In genomic region chr19:56142087-56142787, GRCh38 we compare ENCODE assay signal across 9 cellular contexts. TPM values are rescaled to one million over a fixed set of nuclear protein-coding genes. Genes with fewer than 3 reads are reported as not detected.
A peak's percentile ranks its signal among the peaks of the same experiment; 100 is the strongest.
DNase-seq lines count a peak whose midpoint lies in the region; ATAC-seq, FAIRE-seq and TF ChIP-seq lines count a peak whose summit lies in the region.
"Had no signal": no experiment of that assay in that cellular context is flagged by ENCODE, and none has a peak within 500 bp of the region (broad histone marks: within the 10 kb centered on the region; RNA-seq: fewer than 3 reads in every experiment).

No MANE protein-coding gene starts in this region.

- CTCF ChIA-PET in H1 (lab: Charles Lee; ENCODE audit: partially characterized antibody) = interaction anchor here (0.5 to 6.5 kb wide), 9 partner anchors 12 to 80 kb away, joined by 3 to 47 read pairs (median 3); no protein-coding TSS in a partner anchor
- CTCF ChIA-PET in HEK293T (lab: Yijun Ruan, JAX) = no interaction called here

- no peak overlapping the region for H3K14ac ChIP-seq in H1 (ENCODE audit: insufficient read length)

- WGBS in H1 (ENCODE audit: extremely low coverage in 1 of 2, insufficient coverage in 1 of 2, insufficient read length in 1 of 2, insufficient replicate concordance in 2 of 2, low coverage in 1 of 2, low lambda C conversion rate in 2 of 2, missing lambda C conversion rate in 1 of 2), 2 experiments = 83% methylated on average over 17 of the region's 17 CpGs; no CpG with 5 or more reads in 1 of the 2 experiments

- 0 out of 2 replicates have a peak overlapping the region, but pooled peaks have one; percentile 18 for H2BK15ac ChIP-seq in H1 (ENCODE audit: low read length)

- H3K79me2 ChIP-seq in H1 (ENCODE audit: control insufficient read depth in 1 of 2, insufficient read depth in 2 of 2, low read length in 2 of 2) = peaks cover 0 to 30% of the 10 kb centered on the region in 2 experiments; a peak in 2 of 4 replicates

- H3K27ac ChIP-seq in H1 (ENCODE audit: low read depth, low read length) = 0 out of 2 replicates have a peak overlapping the region, but pooled peaks have one; percentile 52
- peak overlapping the region; percentile 89 for H3K27ac ChIP-seq in neutrophil

- no peak overlapping the region for H4K91ac ChIP-seq in H1 (replicated peaks; ENCODE audit: insufficient read length, low read length)

- no peak overlapping the region for H2BK20ac ChIP-seq in H1 (ENCODE audit: low read length)

- peaks cover 10% of the 10 kb centered on the region for H3K79me1 ChIP-seq in H1 (ENCODE audit: low read depth, low read length)

- peaks cover 0 to 6% (median 0%) of the 10 kb centered on the region in 4 experiments; a peak in 3 of 8 replicates for H3K36me3 ChIP-seq in H1 (ENCODE audit: control insufficient read depth in 2 of 4, insufficient read depth in 4 of 4, low read length in 3 of 4)
- peaks cover under 1% of the 10 kb centered on the region for H3K36me3 ChIP-seq in neutrophil

- DNase-seq in DMS53 treated with DMSO at 0.1 percent for 48 hours (lab: John Stamatoyannopoulos, UW; ENCODE audit: unreplicated experiment) (peak; percentile 80), NCI-H2196 treated with DMSO at 0.1 percent for 48 hours (lab: John Stamatoyannopoulos, UW; ENCODE audit: unreplicated experiment) (peak; percentile 34), H1 (ENCODE audit: low read depth in 1 of 2, low spot score in 2 of 2) (no peak), HEK293T (ENCODE audit: extremely low spot score) (no peak)
- no peak for DNase-seq in stimulated activated CD4-positive, alpha-beta T cell treated with anti-CD3 and anti-CD28 coated beads, Interleukin-1b, Interleukin-23, amount 100 ng/mL, for 48 hours

- peak overlapping the region in 2 of 4 experiments; percentile 60 to 79; a peak in 3 of 7 replicates for H3K9ac ChIP-seq in H1 (replicated peaks in 1 of 4; ENCODE audit: extremely low read depth in 1 of 4, low read depth in 3 of 4, low read length in 3 of 4)

- no peak overlapping the region for H2BK120ac ChIP-seq in H1 (replicated peaks; ENCODE audit: low read depth, low read length)

- H3K27me3 ChIP-seq in H1 (replicated peaks in 1 of 4; ENCODE audit: control insufficient read depth in 3 of 4, extremely low read depth in 1 of 4, insufficient read depth in 3 of 4, low read length in 3 of 4) (no peaks in the 10 kb centered on the region), neutrophil (no peaks in the 10 kb centered on the region)

- FAIRE-seq in H1 (lab: Jason Lieb, UNC) = no peak

- H3K9me3 ChIP-seq in H1 (ENCODE audit: insufficient read depth in 2 of 2, low read depth in 1 of 2, low read length in 1 of 2) (no peaks in the 10 kb centered on the region), neutrophil (no peaks in the 10 kb centered on the region)

- H4K20me1 ChIP-seq in H1 (replicated peaks in 1 of 2; ENCODE audit: control insufficient read depth in 1 of 2, insufficient read depth in 2 of 2, low read length in 2 of 2) = peaks cover 0 to 12% of the 10 kb centered on the region in 2 experiments

- peaks cover 2 to 10% (median 5%) of the 10 kb centered on the region in 4 experiments; a peak in 5 of 7 replicates for H3K4me1 ChIP-seq in H1 (replicated peaks in 1 of 4; ENCODE audit: control insufficient read depth in 3 of 4, insufficient read depth in 4 of 4, low read length in 3 of 4)
- peaks cover 33 to 38% of the 10 kb centered on the region in 2 experiments for H3K4me1 ChIP-seq in neutrophil (ENCODE audit: control insufficient read depth in 1 of 2, insufficient read depth in 1 of 2, low read depth in 1 of 2, low read length in 1 of 2)

- peaks cover 10% of the 10 kb centered on the region; the same call in 1 of the 2 replicates for H3K23me2 ChIP-seq in H1 (ENCODE audit: low read depth, low read length)

- H3K4me2 ChIP-seq in H1 (ENCODE audit: insufficient read depth in 1 of 2, low read depth in 2 of 2, low read length in 2 of 2) = peak overlapping the region; percentile 73 to 93

- TF ChIP-seq POLR2A in H1 (IDR thresholded peaks at IDR 0.05; ENCODE audit: control extremely low read depth in 1 of 2, low read depth in 2 of 2, low read length in 2 of 2) = no peak

- no peak overlapping the region for H4K5ac ChIP-seq in H1 (ENCODE audit: insufficient read length, low read depth, low read length)

- H3K4me3 ChIP-seq in H1 (ENCODE audit: extremely low read depth in 1 of 4, insufficient read depth in 2 of 4, low read depth in 3 of 4, low read length in 4 of 4) = peak overlapping the region; percentile 70 to 78 (median 70)
- peak overlapping the region in 1 of 2 experiments; percentile 31 for H3K4me3 ChIP-seq in neutrophil (ENCODE audit: low read depth in 1 of 2, low read length in 1 of 2)

- peak overlapping the region; percentile 13 for H3K4ac ChIP-seq in H1 (replicated peaks; ENCODE audit: insufficient read length, low read depth, low read length)

- peak overlapping the region; percentile 26; the same call in 1 of the 2 replicates for H3K18ac ChIP-seq in H1 (ENCODE audit: extremely low read depth, low read length)

- TF ChIP-seq EP300 in H1 (IDR thresholded peaks at IDR 0.05; ENCODE audit: borderline replicate concordance in 1 of 2, low read depth in 2 of 2, low read length in 2 of 2) = no peak

- H3K56ac ChIP-seq in H1 (replicated peaks; ENCODE audit: insufficient read length, low read depth, low read length) = no peak overlapping the region

- H3K23ac ChIP-seq in H1 (ENCODE audit: insufficient read length) = no peak overlapping the region

- 0 out of 2 replicates have a peak overlapping the region, but pooled peaks have one; percentile 4 for H2BK12ac ChIP-seq in H1 (ENCODE audit: low read depth, low read length)

- TF ChIP-seq RAD21 in H1 (IDR thresholded peaks at IDR 0.05 in 1 of 2, conservative IDR thresholded peaks at IDR 0.05 in 1 of 2; ENCODE audit: low read depth in 2 of 2, low read length in 2 of 2) = no peak

- H2BK5ac ChIP-seq in H1 (ENCODE audit: low read depth, low read length) = peak overlapping the region; percentile 48

- POLR2A ChIA-PET in H1 (lab: Charles Lee; ENCODE audit: partially characterized antibody) (interaction anchor here (0.7 to 5.2 kb wide), 12 partner anchors 12 to 495 kb away, joined by 3 to 21 read pairs (median 3); partner anchors contain the start of gene ZNF787), HEK293T (lab: Yijun Ruan, JAX) (no interaction called here)

- ATAC-seq in GM21367 (IDR thresholded peaks at IDR 0.05; ENCODE audit: unreplicated experiment) (no peak), HG03139 (IDR thresholded peaks at IDR 0.05; ENCODE audit: unreplicated experiment) (no peak)

- no peak for TF ChIP-seq CTCF in H1 (IDR thresholded peaks at IDR 0.05; ENCODE audit: control extremely low read depth in 1 of 3, insufficient read depth in 1 of 3, low read depth in 1 of 3, low read length in 3 of 3)
- TF ChIP-seq CTCF in neutrophil (IDR thresholded peaks at IDR 0.05) = no peak

- no peak overlapping the region for H2AK5ac ChIP-seq in H1 (ENCODE audit: low read depth, low read length)

- no peak overlapping the region for H2AFZ ChIP-seq in H1 (ENCODE audit: low read length)

- no peak overlapping the region for H4K8ac ChIP-seq in H1 (ENCODE audit: extremely low read depth, insufficient read depth, low read length)

RNA-seq across cellular contexts. Expression of gene ZNF444, which starts 1.1 kb away (rescaled TPM):
- total RNA-seq in H1 (2021; fragmentation: NEBNext Ultra II Directional; extraction: Animal tissue kit (Norgen Biotek cat#: 25700)) = 46.9 and 49.5 TPM in 2 replicates
- 54.5 and 87.3 TPM in 2 replicates for polyA plus RNA-seq in H1 (2011; rRNA removed)
- 52.7 TPM for polyA plus RNA-seq in H1 (2011; cell fraction: cytosol; rRNA removed)
- 82.7 TPM for polyA plus RNA-seq in H1 (2011; cell fraction: nucleus; rRNA removed)
- 29.2 to 41.5 TPM (median 39.9 TPM) in 4 replicates for polyA plus RNA-seq in H1 (2012, experiment 1 of 2)
- 29.3 TPM for polyA plus RNA-seq in H1 (2012, experiment 2 of 2)
- 29.2 TPM for polyA plus RNA-seq in H1 (2013, experiment 1 of 2)
- 27.9 TPM for polyA plus RNA-seq in H1 (2013, experiment 2 of 2)
- polyA minus RNA-seq in H1 (2011; rRNA and poly(A)+ RNA removed) = 4.0 and 7.3 TPM in 2 replicates
- 20.0 TPM for polyA minus RNA-seq in H1 (2011; cell fraction: cytosol; rRNA and poly(A)+ RNA removed)
- polyA minus RNA-seq in H1 (2011; cell fraction: nucleus; rRNA and poly(A)+ RNA removed) = 22.2 TPM

RNA-seq across cellular contexts. Expression of gene ZNF787, which starts 21.1 kb away (rescaled TPM):
- total RNA-seq in H1 (2021; fragmentation: NEBNext Ultra II Directional; extraction: Animal tissue kit (Norgen Biotek cat#: 25700)) = 56.0 and 57.3 TPM in 2 replicates
- polyA plus RNA-seq in H1 (2011; rRNA removed) = 19.7 and 37.8 TPM in 2 replicates
- 31.1 TPM for polyA plus RNA-seq in H1 (2011; cell fraction: cytosol; rRNA removed)
- 44.7 TPM for polyA plus RNA-seq in H1 (2011; cell fraction: nucleus; rRNA removed)
- polyA plus RNA-seq in H1 (2012, experiment 1 of 2) = 24.6 to 37.3 TPM (median 32.1 TPM) in 4 replicates
- 26.0 TPM for polyA plus RNA-seq in H1 (2012, experiment 2 of 2)
- 35.4 TPM for polyA plus RNA-seq in H1 (2013, experiment 1 of 2)
- 34.1 TPM for polyA plus RNA-seq in H1 (2013, experiment 2 of 2)
- polyA minus RNA-seq in H1 (2011; rRNA and poly(A)+ RNA removed) = 7.3 and 7.9 TPM in 2 replicates
- 37.4 TPM for polyA minus RNA-seq in H1 (2011; cell fraction: cytosol; rRNA and poly(A)+ RNA removed)
- 25.1 TPM for polyA minus RNA-seq in H1 (2011; cell fraction: nucleus; rRNA and poly(A)+ RNA removed)

RNA-seq across cellular contexts. Expression of gene GALP, which starts 33.6 kb away (rescaled TPM):
- not detected in 2 replicates for total RNA-seq in H1 (2021; fragmentation: NEBNext Ultra II Directional; extraction: Animal tissue kit (Norgen Biotek cat#: 25700))
- polyA plus RNA-seq in H1 (2011; rRNA removed) = 0.14 and 0.19 TPM in 2 replicates
- not detected for polyA plus RNA-seq in H1 (2011; cell fraction: cytosol; rRNA removed)
- polyA plus RNA-seq in H1 (2011; cell fraction: nucleus; rRNA removed) = not detected
- not detected in 4 replicates for polyA plus RNA-seq in H1 (2012, experiment 1 of 2)
- polyA plus RNA-seq in H1 (2012, experiment 2 of 2) = not detected
- polyA plus RNA-seq in H1 (2013, experiment 1 of 2) = not detected
- polyA plus RNA-seq in H1 (2013, experiment 2 of 2) = not detected
- polyA minus RNA-seq in H1 (2011; rRNA and poly(A)+ RNA removed) = not detected in 2 replicates
- polyA minus RNA-seq in H1 (2011; cell fraction: cytosol; rRNA and poly(A)+ RNA removed) = not detected
- polyA minus RNA-seq in H1 (2011; cell fraction: nucleus; rRNA and poly(A)+ RNA removed) = not detected
- total RNA-seq: HT1080 had no signal

RNA-seq across cellular contexts. Expression of gene ZSCAN5B, which starts 55.3 kb away (rescaled TPM):
- not detected in 2 replicates for total RNA-seq in H1 (2021; fragmentation: NEBNext Ultra II Directional; extraction: Animal tissue kit (Norgen Biotek cat#: 25700))
- polyA plus RNA-seq in H1 (2011; rRNA removed) = 0.03 TPM in 1 of 2 replicates, not detected in the other
- not detected for polyA plus RNA-seq in H1 (2011; cell fraction: cytosol; rRNA removed)
- not detected for polyA plus RNA-seq in H1 (2011; cell fraction: nucleus; rRNA removed)
- not detected in 4 replicates for polyA plus RNA-seq in H1 (2012, experiment 1 of 2)
- polyA plus RNA-seq in H1 (2012, experiment 2 of 2) = not detected
- polyA plus RNA-seq in H1 (2013, experiment 1 of 2) = not detected
- polyA plus RNA-seq in H1 (2013, experiment 2 of 2) = 0.06 TPM
- not detected in 2 replicates for polyA minus RNA-seq in H1 (2011; rRNA and poly(A)+ RNA removed)
- not detected for polyA minus RNA-seq in H1 (2011; cell fraction: cytosol; rRNA and poly(A)+ RNA removed)
- not detected for polyA minus RNA-seq in H1 (2011; cell fraction: nucleus; rRNA and poly(A)+ RNA removed)
- total RNA-seq: HT1080 had no signal

RNA-seq across cellular contexts. Expression of gene ZSCAN5C, which starts 59.8 kb away (rescaled TPM):
- not detected in 2 replicates for total RNA-seq in H1 (2021; fragmentation: NEBNext Ultra II Directional; extraction: Animal tissue kit (Norgen Biotek cat#: 25700))
- not detected in 2 replicates for polyA plus RNA-seq in H1 (2011; rRNA removed)
- polyA plus RNA-seq in H1 (2011; cell fraction: cytosol; rRNA removed) = not detected
- not detected for polyA plus RNA-seq in H1 (2011; cell fraction: nucleus; rRNA removed)
- not detected in 4 replicates for polyA plus RNA-seq in H1 (2012, experiment 1 of 2)
- not detected for polyA plus RNA-seq in H1 (2012, experiment 2 of 2)
- not detected for polyA plus RNA-seq in H1 (2013, experiment 1 of 2)
- not detected for polyA plus RNA-seq in H1 (2013, experiment 2 of 2)
- not detected in 2 replicates for polyA minus RNA-seq in H1 (2011; rRNA and poly(A)+ RNA removed)
- not detected for polyA minus RNA-seq in H1 (2011; cell fraction: cytosol; rRNA and poly(A)+ RNA removed)
- not detected for polyA minus RNA-seq in H1 (2011; cell fraction: nucleus; rRNA and poly(A)+ RNA removed)
- total RNA-seq: HT1080 had no signal

Comparison
In these comparisons a context has a peak if more than half of its experiments do, and no peak if none do; other contexts are left out.
1. DNase-seq: peak in DMS53 treated with DMSO at 0.1 percent for 48 hours (single experiment) and NCI-H2196 treated with DMSO at 0.1 percent for 48 hours (single experiment); none in H1 (0 of 2), stimulated activated CD4-positive, alpha-beta T cell treated with anti-CD3 and anti-CD28 coated beads, Interleukin-1b, Interleukin-23, amount 100 ng/mL, for 48 hours (single experiment) and HEK293T (single experiment).